In the genomic region with DNA sequence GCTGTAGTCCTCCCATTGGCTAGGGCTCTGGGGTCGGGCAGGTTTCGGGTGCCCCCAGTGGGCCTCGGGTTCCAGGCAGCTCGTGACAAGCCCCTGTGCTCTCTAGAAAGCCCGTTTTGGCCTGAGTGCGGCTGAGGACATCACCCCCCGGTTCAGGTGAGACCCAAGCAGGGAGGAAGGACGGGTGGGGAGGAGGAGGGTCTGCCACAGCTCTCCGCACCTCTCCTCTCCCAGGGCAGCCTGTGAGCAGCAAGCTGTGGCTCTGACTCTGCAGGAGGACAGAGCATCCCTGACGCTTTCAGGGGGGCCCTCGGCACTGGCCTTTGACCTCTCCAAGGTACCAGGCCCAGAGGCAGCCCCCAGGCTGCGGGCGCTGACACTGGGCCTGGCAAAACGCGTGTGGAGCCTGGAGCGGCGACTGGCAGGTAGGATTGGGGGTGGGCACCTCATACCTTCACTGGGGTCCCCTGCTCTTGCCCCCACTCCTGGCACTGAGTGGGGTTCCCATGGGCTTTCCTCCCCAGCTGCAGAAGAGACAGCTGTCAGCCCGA, we compare ENCODE assay signal across 8 cellular contexts. TPM values are rescaled to one million over a fixed set of nuclear protein-coding genes. Genes with fewer than 3 reads are reported as not detected.
A peak's percentile ranks its signal among the peaks of the same experiment; 100 is the strongest.
DNase-seq lines count a peak whose midpoint lies in the region; ATAC-seq, FAIRE-seq and TF ChIP-seq lines count a peak whose summit lies in the region.

No MANE protein-coding gene starts in this region.

- H3K36me3 ChIP-seq in CD8-positive, alpha-beta T cell (ENCODE audit: insufficient read depth, low read length) = no peaks in the 10 kb centered on the region
- no peaks in the 10 kb centered on the region for H3K36me3 ChIP-seq in neutrophil

- H3K27ac Mint-ChIP-seq in CD8-positive, alpha-beta T cell = peak overlapping the region; percentile 95
- peak overlapping the region; percentile 95 to 96 for H3K27ac Mint-ChIP-seq in effector memory CD8-positive, alpha-beta T cell

- H3K27me3 ChIP-seq in CD8-positive, alpha-beta T cell (ENCODE audit: insufficient read depth, low read length) = no peaks in the 10 kb centered on the region
- peaks cover 72% of the 10 kb centered on the region for H3K27me3 ChIP-seq in neutrophil

- H3K9me3 ChIP-seq in CD8-positive, alpha-beta T cell (ENCODE audit: low read length) = no peaks in the 10 kb centered on the region
- H3K9me3 ChIP-seq in neutrophil = no peaks in the 10 kb centered on the region

- FAIRE-seq in urothelium cell line (lab: Jason Lieb, UNC) = no peak

- ATAC-seq in CD8-positive, alpha-beta T cell = no peak
- no peak for ATAC-seq in effector memory CD8-positive, alpha-beta T cell (replicated peaks)
- ATAC-seq in HG03432 (IDR thresholded peaks at IDR 0.05; ENCODE audit: unreplicated experiment) = no peak

- H3K4me3 ChIP-seq in CD8-positive, alpha-beta T cell (ENCODE audit: low read depth, low read length) = peak overlapping the region; percentile 79
- H3K4me3 ChIP-seq in LNCaP clone FGC (ENCODE audit: low read depth, low read length) (peak overlapping the region; percentile 92), neutrophil (ENCODE audit: low read depth in 1 of 2, low read length in 1 of 2) (peak overlapping the region; percentile 75 to 93)

- DNase-seq in CD8-positive, alpha-beta T cell = no peak
- DNase-seq in LNCaP clone FGC (ENCODE audit: low read depth) = no peak
- DNase-seq in effector memory CD8-positive, alpha-beta T cell = no peak
- DNase-seq in urothelium cell line (ENCODE audit: low spot score) = no peak
- no peak for DNase-seq in COLO829 (ENCODE audit: low spot score)
- DNase-seq in HPDE6-E6E7 (ENCODE audit: extremely low spot score) = no peak

- peaks cover 40% of the 10 kb centered on the region for H3K4me1 Mint-ChIP-seq in CD8-positive, alpha-beta T cell (ENCODE audit: low read depth)
- peaks cover 37% of the 10 kb centered on the region in 2 donors for H3K4me1 Mint-ChIP-seq in effector memory CD8-positive, alpha-beta T cell (ENCODE audit: low read depth in 2 of 2)

- H3K27ac ChIP-seq in CD8-positive, alpha-beta T cell (ENCODE audit: low read depth, low read length) = peak overlapping the region; percentile 69
- H3K27ac ChIP-seq in neutrophil = peak overlapping the region; percentile 94

- peaks cover 1% of the 10 kb centered on the region for H3K27me3 Mint-ChIP-seq in CD8-positive, alpha-beta T cell (ENCODE audit: low read depth)
- H3K27me3 Mint-ChIP-seq in effector memory CD8-positive, alpha-beta T cell = no peaks in the 10 kb centered on the region

- peaks cover 42% of the 10 kb centered on the region for H3K4me1 ChIP-seq in CD8-positive, alpha-beta T cell (ENCODE audit: insufficient read depth, low read length)
- H3K4me1 ChIP-seq in neutrophil (ENCODE audit: control insufficient read depth in 1 of 2, insufficient read depth in 1 of 2, low read depth in 1 of 2, low read length in 1 of 2) = peaks cover 28 to 63% of the 10 kb centered on the region in 2 experiments

- no peak for TF ChIP-seq CTCF in CD8-positive, alpha-beta T cell (IDR thresholded peaks at IDR 0.05)
- no peak for TF ChIP-seq CTCF in LNCaP clone FGC (IDR thresholded peaks at IDR 0.05; ENCODE audit: control insufficient read depth, extremely low read depth, insufficient read depth)
- no peak for TF ChIP-seq CTCF in neutrophil (IDR thresholded peaks at IDR 0.05)

- POLR2A ChIA-PET in CD8-positive, alpha-beta T cell (lab: Charles Lee) = interaction anchor here (0.9 to 3.0 kb wide), 11 partner anchors 16 to 509 kb away, joined by 3 to 11 read pairs (median 4); a partner anchor contains a TSS

- no peaks in the 10 kb centered on the region for H3K9me3 Mint-ChIP-seq in CD8-positive, alpha-beta T cell
- H3K9me3 Mint-ChIP-seq in effector memory CD8-positive, alpha-beta T cell = no peaks in the 10 kb centered on the region

- CTCF ChIA-PET in CD8-positive, alpha-beta T cell (lab: Charles Lee) = interaction anchor here (0.8 to 4.5 kb wide), 8 partner anchors 10 to 151 kb away, joined by 3 to 23 read pairs (median 4); a partner anchor contains a TSS

- H3K4me3 Mint-ChIP-seq in CD8-positive, alpha-beta T cell = peak overlapping the region; percentile 88
- H3K4me3 Mint-ChIP-seq in effector memory CD8-positive, alpha-beta T cell = peak overlapping the region; percentile 84 to 86

- intact Hi-C loops in CD8-positive, alpha-beta T cell (cut with DNase I, micrococcal nuclease) = loop anchor here (1.0 to 5.0 kb wide), 8 partner anchors 15 to 202 kb away; a partner anchor contains a TSS

- peaks cover 11% of the 10 kb centered on the region for H3K36me3 Mint-ChIP-seq in CD8-positive, alpha-beta T cell
- H3K36me3 Mint-ChIP-seq in effector memory CD8-positive, alpha-beta T cell (ENCODE audit: insufficient read depth) = peaks cover 42% of the 10 kb centered on the region

RNA-seq across cellular contexts. Expression of a gene that starts 0.7 kb away (rescaled TPM):
- total RNA-seq in CD8-positive, alpha-beta T cell = 100 to 1,000 TPM; 101 to 111 TPM

RNA-seq across cellular contexts. Expression of a gene that starts 3.5 kb away (rescaled TPM):
- 1 to 10 TPM; 7.6 to 8.8 TPM for total RNA-seq in CD8-positive, alpha-beta T cell

RNA-seq across cellular contexts. Expression of a gene that starts 10.1 kb away (rescaled TPM):
- total RNA-seq in CD8-positive, alpha-beta T cell = under 1 TPM; 0.30 to 0.58 TPM

RNA-seq across cellular contexts. Expression of a gene that starts 15.6 kb away (rescaled TPM):
- 1 to 10 TPM; 7.5 to 7.8 TPM for total RNA-seq in CD8-positive, alpha-beta T cell

RNA-seq across cellular contexts. Expression of a gene that starts 35.1 kb away (rescaled TPM):
- 10 to 100 TPM; 87.5 to 93.0 TPM for total RNA-seq in CD8-positive, alpha-beta T cell
